ENCODE assay signal across 1 cellular context in the genomic region with DNA sequence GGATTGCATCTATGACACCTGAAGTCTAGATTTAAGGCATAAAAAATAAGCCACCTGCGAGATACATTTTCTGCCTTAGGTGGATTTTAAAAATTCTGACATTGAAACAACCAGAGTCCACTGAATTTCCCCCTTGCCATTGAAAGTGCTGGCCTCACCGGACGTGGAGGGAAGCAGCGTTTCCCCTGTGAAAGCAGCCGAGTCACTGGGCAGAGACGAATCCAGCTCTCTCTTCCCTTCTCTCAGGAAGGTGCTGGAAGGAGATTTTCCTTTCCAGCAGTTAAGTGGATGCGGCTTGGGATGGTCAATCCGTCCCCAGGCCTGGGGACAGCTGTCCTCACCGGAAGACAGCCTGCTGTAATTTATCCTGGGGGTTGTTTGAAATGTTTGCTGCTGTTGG.
TF ChIP-seq lines count a peak whose summit lies in the region.

No MANE protein-coding gene starts in this region.

TF ChIP-seq in IMR-90, 13 proteins besides CTCF, POLR2A, EP300 and RAD21 (continued from another document):
- TF ChIP-seq BHLHE40 (IDR thresholded peaks at IDR 0.05; ENCODE audit: low read depth, low read length): no peak
- no peak for TF ChIP-seq RFX5 (IDR thresholded peaks at IDR 0.05; ENCODE audit: low read depth, low read length)
- no peak for TF ChIP-seq RCOR1 (IDR thresholded peaks at IDR 0.05; ENCODE audit: insufficient replicate concordance, low read length)
- TF ChIP-seq CEBPB (IDR thresholded peaks at IDR 0.05; ENCODE audit: low read depth, low read length): no peak
- TF ChIP-seq FOS (IDR thresholded peaks at IDR 0.05; ENCODE audit: low read depth, low read length): no peak
- TF ChIP-seq NFE2L2 (IDR thresholded peaks at IDR 0.05; ENCODE audit: low read depth, low read length): no peak
TF ChIP-seq in IMR-90: peak in this region for 0.
